15 cellular contexts compared by ENCODE assay signal in the genomic region with DNA sequence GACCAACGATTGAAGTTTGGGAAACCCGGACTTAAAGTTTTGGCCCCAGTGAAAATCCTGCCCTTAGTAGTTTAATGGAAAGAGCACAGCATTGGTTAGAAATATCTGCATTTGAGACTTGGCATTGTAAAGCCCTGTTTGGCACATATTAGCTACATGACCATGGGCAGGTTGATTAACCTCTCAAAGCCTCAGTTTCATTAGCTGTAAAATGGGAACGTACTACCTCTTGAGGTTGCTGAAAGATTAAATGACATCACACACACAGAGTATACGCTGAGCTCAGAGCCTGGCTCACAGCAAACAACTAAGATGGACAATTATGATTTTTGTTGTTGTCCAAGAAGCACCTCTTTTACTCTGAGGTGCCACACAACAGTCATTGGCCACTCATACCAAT.
DNase-seq lines count a peak whose midpoint lies in the region; ATAC-seq and TF ChIP-seq lines count a peak whose summit lies in the region.
"Had no signal": no experiment of that assay in that cellular context is flagged by ENCODE, and none has a peak within 500 bp of the region (broad histone marks: within the 10 kb centered on the region; RNA-seq: fewer than 3 reads in every experiment).

No MANE protein-coding gene starts in this region.

- H3K36me3 ChIP-seq in left ventricle myocardium inferior, result no peaks in the 10 kb centered on the region
- H3K36me3 ChIP-seq in esophagus squamous epithelium, result no peaks in the 10 kb centered on the region
- H3K36me3 ChIP-seq in sigmoid colon, result no peaks in the 10 kb centered on the region
- no peaks in the 10 kb centered on the region for H3K36me3 ChIP-seq in vagina
- no peaks in the 10 kb centered on the region for H3K36me3 ChIP-seq in SJCRH30
- H3K36me3 ChIP-seq: BLaER1, HAP-1 had no signal

- no peak for DNase-seq in left ventricle myocardium inferior
- no peak for DNase-seq in left cardiac atrium
- no peak for DNase-seq in esophagus squamous epithelium (lab: John Stamatoyannopoulos, UW)
- no peak for DNase-seq in sigmoid colon
- no peak for DNase-seq in vagina (ENCODE audit: extremely low spot score in 2 of 2)
- DNase-seq in SJCRH30, result no peak
- no peak for DNase-seq in RKO (ENCODE audit: low spot score)
- DNase-seq: 8988T; AML-193; Caco-2; CD8-positive, alpha-beta memory T cell had no signal

- H3K4me3 ChIP-seq in left ventricle myocardium inferior (no peak overlapping the region), esophagus squamous epithelium (no peak overlapping the region), sigmoid colon (no peak overlapping the region), vagina (no peak overlapping the region), SJCRH30 (no peak overlapping the region)
- H3K4me3 ChIP-seq: BLaER1, GM23338, HAP-1 had no signal

- H3K9me3 ChIP-seq in left ventricle myocardium inferior (replicated peaks) (peaks cover 6% of the 10 kb centered on the region), esophagus squamous epithelium (peaks cover 0 to 10% (median 0%) of the 10 kb centered on the region in 3 donors), sigmoid colon (peaks cover 0 to 10% (median 0%) of the 10 kb centered on the region in 4 donors), vagina (no peaks in the 10 kb centered on the region), SJCRH30 (replicated peaks) (no peaks in the 10 kb centered on the region)
- H3K9me3 ChIP-seq: Caco-2, HAP-1 had no signal

- TF ChIP-seq POLR2A in esophagus squamous epithelium (IDR thresholded peaks at IDR 0.05) (no peak), sigmoid colon (IDR thresholded peaks at IDR 0.05) (no peak), vagina (IDR thresholded peaks at IDR 0.05) (no peak)

- peak overlapping the region; percentile 48 for H3K27ac ChIP-seq in left ventricle myocardium inferior (replicated peaks)
- peak overlapping the region in 3 of 4 donors; percentile 43 to 78 (median 70) for H3K27ac ChIP-seq in esophagus squamous epithelium
- H3K27ac ChIP-seq in sigmoid colon, result peak overlapping the region; percentile 24 to 66 (median 50)
- H3K27ac ChIP-seq in vagina, result peak overlapping the region; percentile 87
- no peak overlapping the region for H3K27ac ChIP-seq in SJCRH30
- H3K27ac ChIP-seq: BLaER1 had no signal

- H3K4me1 ChIP-seq in left ventricle myocardium inferior (peaks cover 16% of the 10 kb centered on the region), esophagus squamous epithelium (peaks cover 6 to 13% (median 9%) of the 10 kb centered on the region in 3 donors), sigmoid colon (no peaks in the 10 kb centered on the region), vagina (peaks cover 28% of the 10 kb centered on the region), SJCRH30 (peaks cover 12% of the 10 kb centered on the region)
- H3K4me1 ChIP-seq: HAP-1 had no signal

- H3K27me3 ChIP-seq in left ventricle myocardium inferior (ENCODE audit: low read depth) (no peaks in the 10 kb centered on the region), esophagus squamous epithelium (no peaks in the 10 kb centered on the region), sigmoid colon (no peaks in the 10 kb centered on the region), vagina (no peaks in the 10 kb centered on the region), SJCRH30 (no peaks in the 10 kb centered on the region)
- H3K27me3 ChIP-seq: BLaER1 had no signal

- 89 to 96% methylated on average over 4 of the region's 4 CpGs for WGBS in esophagus squamous epithelium, 2 donors
- WGBS in sigmoid colon, 2 donors, result 92 to 96% methylated on average over 4 of the region's 4 CpGs

- ATAC-seq in left cardiac atrium, result no peak
- no peak for ATAC-seq in HG02852 (IDR thresholded peaks at IDR 0.05; ENCODE audit: unreplicated experiment)
- ATAC-seq: GM23338 had no signal

- no peak for TF ChIP-seq EP300 in sigmoid colon (IDR thresholded peaks at IDR 0.05)

- no peak for TF ChIP-seq CTCF in left ventricle myocardium inferior (IDR thresholded peaks at IDR 0.05; ENCODE audit: borderline replicate concordance)
- no peak for TF ChIP-seq CTCF in esophagus squamous epithelium (IDR thresholded peaks at IDR 0.05)
- TF ChIP-seq CTCF in sigmoid colon (IDR thresholded peaks at IDR 0.05), result no peak
- no peak for TF ChIP-seq CTCF in vagina (IDR thresholded peaks at IDR 0.05)

- intact Hi-C loops in left ventricle myocardium inferior (cut with micrococcal nuclease), result no loop called here
- intact Hi-C loops in left cardiac atrium (cut with DNase I), result no loop called here
- intact Hi-C loops in esophagus squamous epithelium (cut with DNase I), result no loop called here
- intact Hi-C loops in sigmoid colon (cut with DNase I), result no loop called here
- intact Hi-C loops in vagina (cut with DNase I), result no loop called here
